In genomic region chr3:190044142-190044541, GRCh38 we compare ENCODE assay signal across 16 cellular contexts.
DNase-seq lines count a peak whose midpoint lies in the region; ATAC-seq, FAIRE-seq and TF ChIP-seq lines count a peak whose summit lies in the region.
"Had no signal": no experiment of that assay in that cellular context is flagged by ENCODE, and none has a peak within 500 bp of the region (broad histone marks: within the 10 kb centered on the region; RNA-seq: fewer than 3 reads in every experiment).

No MANE protein-coding gene starts in this region.

- H3K9me3 ChIP-seq in fibroblast of lung (ENCODE audit: control insufficient read depth, insufficient read depth, low read depth, low read length) (no peaks in the 10 kb centered on the region), right lobe of liver (no peaks in the 10 kb centered on the region), Peyer's patch (no peaks in the 10 kb centered on the region)
- H3K9me3 ChIP-seq: pancreas had no signal

- no peak overlapping the region for H3K27ac ChIP-seq in fibroblast of lung (ENCODE audit: insufficient read depth, low read length)
- no peak overlapping the region for H3K27ac ChIP-seq in right lobe of liver
- H3K27ac ChIP-seq in Peyer's patch: peak overlapping the region in 1 of 4 donors; percentile 38
- H3K27ac ChIP-seq: C4-2B, pancreas had no signal

- no peaks in the 10 kb centered on the region for H3K79me2 ChIP-seq in fibroblast of lung (ENCODE audit: control insufficient read depth, insufficient read depth, low read length)

- H3K27me3 Mint-ChIP-seq in nephron progenitor cell (ENCODE audit: low read depth, poor library complexity): no peaks in the 10 kb centered on the region

- H3K27ac Mint-ChIP-seq in nephron progenitor cell: peak overlapping the region; percentile 77
- H3K27ac Mint-ChIP-seq: stimulated activated effector memory CD8-positive, alpha-beta T cell treated with anti-CD3 and anti-CD28 coated beads, Interleukin-12 subunit alpha, Interleukin-12 subunit beta, amount 100 ng/mL, for 72 hours; T-helper 1 cell treated with Interleukin-12 subunit alpha and Interleukin-12 subunit beta and Interleukin-4 antibody, amounts not matched to agents 30 μg/mL and 1 μg/mL, for 36 hours had no signal

- H3K4me1 Mint-ChIP-seq in nephron progenitor cell: peaks cover 61% of the 10 kb centered on the region
- H3K4me1 Mint-ChIP-seq: stimulated activated effector memory CD8-positive, alpha-beta T cell treated with anti-CD3 and anti-CD28 coated beads, Interleukin-12 subunit alpha, Interleukin-12 subunit beta, amount 100 ng/mL, for 72 hours had no signal

- no peaks in the 10 kb centered on the region for H3K27me3 ChIP-seq in fibroblast of lung (ENCODE audit: control insufficient read depth, insufficient read depth, low read length)
- H3K27me3 ChIP-seq in right lobe of liver: no peaks in the 10 kb centered on the region
- no peaks in the 10 kb centered on the region for H3K27me3 ChIP-seq in Peyer's patch
- H3K27me3 ChIP-seq: pancreas had no signal

- H3K4me1 ChIP-seq in fibroblast of lung (ENCODE audit: control insufficient read depth, extremely low read depth, insufficient read depth, low read length) (no peaks in the 10 kb centered on the region), right lobe of liver (no peaks in the 10 kb centered on the region), Peyer's patch (peaks cover 0 to 10% (median 0%) of the 10 kb centered on the region in 4 donors)
- H3K4me1 ChIP-seq: pancreas had no signal

- H3K4me3 ChIP-seq in fibroblast of lung (replicated peaks in 1 of 4; ENCODE audit: control extremely low read depth in 1 of 4, insufficient read depth in 1 of 4, low read depth in 3 of 4, low read length in 4 of 4) (no peak overlapping the region), right lobe of liver (no peak overlapping the region), Peyer's patch (no peak overlapping the region)
- H3K4me3 ChIP-seq: pancreas had no signal

- DNase-seq in NCI-H524 (lab: John Stamatoyannopoulos, UW) (peak; percentile 74 to 92), fibroblast of lung (ENCODE audit: low read depth in 2 of 2) (peak; percentile 32 to 79), nephron progenitor cell (no peak), right lobe of liver (no peak), Peyer's patch (no peak), activated gamma-delta T cell treated with Interleukin-2 at 50 U/mL for 16 hours (no peak), NCI-H1105 (lab: John Stamatoyannopoulos, UW) (no peak)
- DNase-seq: activated CD4-positive, alpha-beta T cell treated with anti-CD3 and anti-CD28 coated beads, Interleukin-2, amount 50 U/mL, for 48 hours; activated naive CD4-positive, alpha-beta T cell; NCI-H1694; pancreas; stimulated activated CD4-positive, alpha-beta T cell treated with anti-CD3 and anti-CD28 coated beads, Interleukin-2, amount 100 ng/mL, for 24 hours had no signal

- no peak overlapping the region for H3K9ac ChIP-seq in fibroblast of lung (ENCODE audit: insufficient read depth, low read length)

- intact Hi-C loops in right lobe of liver (cut with DNase I): no loop called here

- H3K4me3 Mint-ChIP-seq in nephron progenitor cell: no peak overlapping the region
- H3K4me3 Mint-ChIP-seq: stimulated activated effector memory CD8-positive, alpha-beta T cell treated with anti-CD3 and anti-CD28 coated beads, Interleukin-12 subunit alpha, Interleukin-12 subunit beta, amount 100 ng/mL, for 72 hours; T-helper 1 cell treated with Interleukin-12 subunit alpha and Interleukin-12 subunit beta and Interleukin-4 antibody, amounts not matched to agents 30 μg/mL and 1 μg/mL, for 36 hours had no signal

- H3K4me2 ChIP-seq in fibroblast of lung (ENCODE audit: extremely low read depth, insufficient read depth, low read length): peak overlapping the region; percentile 8

- peak; percentile 47 for FAIRE-seq in G401.6 (lab: Jason Lieb, UNC)

- H4K20me1 ChIP-seq in fibroblast of lung (ENCODE audit: control insufficient read depth, extremely low read depth, insufficient read depth, low read length): no peaks in the 10 kb centered on the region

- no peak for ATAC-seq in right lobe of liver
- ATAC-seq: pancreas; stimulated activated effector memory CD8-positive, alpha-beta T cell treated with anti-CD3 and anti-CD28 coated beads, Interleukin-12 subunit alpha, Interleukin-12 subunit beta, amount 100 ng/mL, for 72 hours had no signal

- H3K9me3 Mint-ChIP-seq in nephron progenitor cell: peaks cover 5% of the 10 kb centered on the region
- H3K9me3 Mint-ChIP-seq: stimulated activated effector memory CD8-positive, alpha-beta T cell treated with anti-CD3 and anti-CD28 coated beads, Interleukin-12 subunit alpha, Interleukin-12 subunit beta, amount 100 ng/mL, for 72 hours; T-helper 1 cell treated with Interleukin-12 subunit alpha and Interleukin-12 subunit beta and Interleukin-4 antibody, amounts not matched to agents 30 μg/mL and 1 μg/mL, for 36 hours had no signal

- H3K36me3 Mint-ChIP-seq in nephron progenitor cell (ENCODE audit: low read depth): peaks cover 14% of the 10 kb centered on the region
- H3K36me3 Mint-ChIP-seq: stimulated activated effector memory CD8-positive, alpha-beta T cell treated with anti-CD3 and anti-CD28 coated beads, Interleukin-12 subunit alpha, Interleukin-12 subunit beta, amount 100 ng/mL, for 72 hours had no signal

- H2AFZ ChIP-seq in fibroblast of lung (ENCODE audit: low read length): no peak overlapping the region

- H3K36me3 ChIP-seq in fibroblast of lung (ENCODE audit: control insufficient read depth, insufficient read depth, low read length): no peaks in the 10 kb centered on the region
- H3K36me3 ChIP-seq in right lobe of liver: no peaks in the 10 kb centered on the region
- H3K36me3 ChIP-seq in Peyer's patch: no peaks in the 10 kb centered on the region
- H3K36me3 ChIP-seq: pancreas had no signal

- no peak for TF ChIP-seq CTCF in fibroblast of lung (conservative IDR thresholded peaks at IDR 0.05 in 1 of 2, IDR thresholded peaks at IDR 0.05 in 1 of 2; ENCODE audit: low read depth in 1 of 2, low read length in 2 of 2)
- no peak for TF ChIP-seq CTCF in nephron progenitor cell (IDR thresholded peaks at IDR 0.05)
- no peak for TF ChIP-seq CTCF in right lobe of liver (IDR thresholded peaks at IDR 0.05)
- TF ChIP-seq CTCF in Peyer's patch (IDR thresholded peaks at IDR 0.05): no peak

- 67% methylated on average over 4 of the region's 4 CpGs for WGBS in right lobe of liver (ENCODE audit: insufficient coverage, low coverage, low lambda C conversion rate, missing lambda C conversion rate)

- TF ChIP-seq POLR2A in right lobe of liver (IDR thresholded peaks at IDR 0.05): no peak
- TF ChIP-seq POLR2A in Peyer's patch (IDR thresholded peaks at IDR 0.05): no peak

Comparison
In these comparisons a context has a peak if more than half of its experiments do, and no peak if none do; other contexts are left out.
1. DNase-seq: peak in NCI-H524 (2 of 2) and fibroblast of lung (2 of 2); none in nephron progenitor cell (single experiment), right lobe of liver (0 of 3), Peyer's patch (0 of 3), activated gamma-delta T cell treated with Interleukin-2 at 50 U/mL for 16 hours (single experiment) and NCI-H1105 (single experiment).